28 cellular contexts compared by ENCODE assay signal in the genomic region with DNA sequence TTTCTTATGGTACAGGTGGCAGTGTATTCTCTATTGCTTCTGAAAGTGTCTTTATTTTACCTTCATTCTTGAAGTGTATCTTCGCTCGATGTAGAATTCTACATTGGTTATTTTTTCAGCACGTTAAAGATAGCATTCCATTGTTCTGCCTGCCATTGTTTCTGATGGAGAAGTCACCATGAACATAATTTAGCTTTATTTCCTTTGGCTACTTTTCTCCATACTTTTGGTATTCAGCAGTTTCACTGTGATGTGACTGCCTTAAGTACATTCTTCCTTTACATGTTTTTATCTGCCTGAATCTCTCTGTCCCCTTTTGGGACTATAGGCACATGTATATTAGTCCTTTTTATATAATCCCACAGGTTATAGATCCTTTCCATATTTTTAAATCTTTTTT.
"Had no signal": no experiment of that assay in that cellular context is flagged by ENCODE, and none has a peak within 500 bp of the region (broad histone marks: within the 10 kb centered on the region; RNA-seq: fewer than 3 reads in every experiment).

No MANE protein-coding gene starts in this region.

- H2AFZ ChIP-seq: hepatocyte had no signal

- ATAC-seq: effector memory CD8-positive, alpha-beta T cell; esophagus mucosa; foreskin keratinocyte; gastrocnemius medialis; gastroesophageal sphincter; heart left ventricle; heart right ventricle had no signal

- H3K27me3 ChIP-seq: colonic mucosa, dorsolateral prefrontal cortex, esophagus muscularis mucosa, esophagus squamous epithelium, foreskin keratinocyte, gastrocnemius medialis, gastroesophageal sphincter, heart left ventricle, heart right ventricle, hepatocyte had no signal

- DNase-seq: colonic mucosa; cortex of kidney; dorsolateral prefrontal cortex; effector CD4-positive, alpha-beta T cell; effector CD8-positive, alpha-beta T cell; effector memory CD4-positive, alpha-beta T cell; effector memory CD8-positive, alpha-beta T cell; endodermal cell; erythroblast; esophagus squamous epithelium; foreskin fibroblast; foreskin keratinocyte; foreskin melanocyte; gastrocnemius medialis; glutamatergic neuron; head of caudate nucleus; heart left ventricle; heart right ventricle had no signal

- H3K27me3 Mint-ChIP-seq: dendritic cell treated with granulocyte-macrophage colony-stimulating factor and Interleukin-4, amounts not matched to agents 40 ng/mL and 50 ng/mL, for 4 days; effector memory CD8-positive, alpha-beta T cell had no signal

- H3K9me3 Mint-ChIP-seq: dendritic cell treated with granulocyte-macrophage colony-stimulating factor and Interleukin-4, amounts not matched to agents 40 ng/mL and 50 ng/mL, for 4 days; effector memory CD8-positive, alpha-beta T cell; endodermal cell had no signal

- H3K27ac Mint-ChIP-seq: dendritic cell treated with granulocyte-macrophage colony-stimulating factor and Interleukin-4, amounts not matched to agents 40 ng/mL and 50 ng/mL, for 4 days; endodermal cell had no signal

- FAIRE-seq: colon, endometrium, frontal cortex had no signal

- H3K4me3 ChIP-seq: colonic mucosa, coronary artery, dorsolateral prefrontal cortex, esophagus muscularis mucosa, esophagus squamous epithelium, gastrocnemius medialis, gastroesophageal sphincter, heart left ventricle, heart right ventricle, hepatocyte had no signal

- H3K4me1 ChIP-seq: colonic mucosa, esophagus muscularis mucosa, esophagus squamous epithelium, gastroesophageal sphincter, heart left ventricle, heart right ventricle had no signal

- H3K9me3 ChIP-seq: colonic mucosa, esophagus muscularis mucosa, esophagus squamous epithelium, gastrocnemius medialis, gastroesophageal sphincter, heart left ventricle, heart right ventricle had no signal

- H3K27ac ChIP-seq: colonic mucosa, coronary artery, dorsolateral prefrontal cortex, epithelial cell of prostate, esophagus muscularis mucosa, esophagus squamous epithelium, foreskin keratinocyte, gastrocnemius medialis, gastroesophageal sphincter, heart left ventricle, heart right ventricle, hepatocyte had no signal

- H3K36me3 ChIP-seq: colonic mucosa had no signal

- H3K4me3 Mint-ChIP-seq: dendritic cell treated with granulocyte-macrophage colony-stimulating factor and Interleukin-4, amounts not matched to agents 40 ng/mL and 50 ng/mL, for 4 days; effector memory CD8-positive, alpha-beta T cell; endodermal cell had no signal

- H3K4me1 Mint-ChIP-seq: endodermal cell had no signal

- H3K4me2 ChIP-seq: hepatocyte had no signal
